In genomic region chr19:45090598-45090997, GRCh38 we compare ENCODE assay signal across 7 cellular contexts. TPM values are rescaled to one million over a fixed set of nuclear protein-coding genes. Genes with fewer than 3 reads are reported as not detected.
DNase-seq lines count a peak whose midpoint lies in the region; ATAC-seq and TF ChIP-seq lines count a peak whose summit lies in the region.
"Had no signal": no experiment of that assay in that cellular context is flagged by ENCODE, and none has a peak within 500 bp of the region (broad histone marks: within the 10 kb centered on the region; RNA-seq: fewer than 3 reads in every experiment).

No MANE protein-coding gene starts in this region.

- TF ChIP-seq EP300 in gastroesophageal sphincter (IDR thresholded peaks at IDR 0.05) = no peak

- H3K9me3 ChIP-seq in WERI-Rb-1 (ENCODE audit: severe bottlenecking) (no peaks in the 10 kb centered on the region), gastroesophageal sphincter (no peaks in the 10 kb centered on the region), testis (no peaks in the 10 kb centered on the region)

- WGBS in gastroesophageal sphincter (ENCODE audit: low coverage in 1 of 2), 2 donors = 32 to 58% methylated on average over 3 to 4 of the region's 5 CpGs
- WGBS in testis, 2 donors = 35 to 42% methylated on average over 5 of the region's 5 CpGs

- H3K27ac ChIP-seq in WERI-Rb-1 (peak overlapping the region; percentile 100), gastroesophageal sphincter (peak overlapping the region in 3 of 4 donors; percentile 86 to 90 (median 87)), testis (peak overlapping the region in 1 of 2 donors; percentile 90)

- TF ChIP-seq POLR2A in gastroesophageal sphincter (IDR thresholded peaks at IDR 0.05) (no peak), testis (IDR thresholded peaks at IDR 0.05) (no peak)

- TF ChIP-seq CTCF in WERI-Rb-1 (IDR thresholded peaks at IDR 0.05; ENCODE audit: low read depth, low read length) = no peak
- no peak for TF ChIP-seq CTCF in gastroesophageal sphincter (IDR thresholded peaks at IDR 0.05)
- no peak for TF ChIP-seq CTCF in testis (IDR thresholded peaks at IDR 0.05)

- DNase-seq in WERI-Rb-1 (no peak), testis (no peak), kidney tubule cell (ENCODE audit: low spot score) (no peak), NK-92 (lab: John Stamatoyannopoulos, UW; ENCODE audit: unreplicated experiment) (no peak)
- DNase-seq: activated CD8-positive, alpha-beta T cell treated with anti-CD3 and anti-CD28 coated beads, Interleukin-2, amount 10 ng/mL, durations not matched to agents 7 days and 5 days had no signal

- H3K27me3 ChIP-seq in WERI-Rb-1 (ENCODE audit: insufficient read depth, low read depth, severe bottlenecking) (no peaks in the 10 kb centered on the region), gastroesophageal sphincter (no peaks in the 10 kb centered on the region), testis (no peaks in the 10 kb centered on the region)

- H3K36me3 ChIP-seq in WERI-Rb-1 (peaks cover 45% of the 10 kb centered on the region), gastroesophageal sphincter (peaks cover 0 to 35% of the 10 kb centered on the region in 2 donors), testis (ENCODE audit: low read depth, missing control alignments) (no peaks in the 10 kb centered on the region)

- intact Hi-C loops in testis (cut with DNase I; ENCODE audit: low total_unique reads) = no loop called here

- H3K4me1 ChIP-seq in gastroesophageal sphincter (peaks cover 0 to 46% (median 22%) of the 10 kb centered on the region in 3 donors), testis (peaks cover 26% of the 10 kb centered on the region)

- H3K4me3 ChIP-seq in WERI-Rb-1 (ENCODE audit: low read depth, low read length) (peak overlapping the region; percentile 98), gastroesophageal sphincter (peak overlapping the region in 1 of 2 donors; percentile 78), testis (peak overlapping the region; percentile 98 to 100)

- no peak for ATAC-seq in gastroesophageal sphincter
- ATAC-seq: activated CD8-positive, alpha-beta T cell treated with anti-CD3 and anti-CD28 coated beads, Interleukin-2, amount 10 ng/mL, durations not matched to agents 7 days and 5 days had no signal

RNA-seq across cellular contexts. Expression of gene PPP1R37, which starts 2.4 kb away (rescaled TPM):
- total RNA-seq in gastroesophageal sphincter (10 to 100 TPM; 22.6 to 51.4 (median 24.6) TPM), testis (10 to 100 TPM; 82.5 to 83.0 TPM)
- 28.5 TPM for polyA plus RNA-seq in testis (ENCODE audit: insufficient read depth, low read depth, low replicate concordance)

RNA-seq across cellular contexts. Expression of gene GEMIN7, which starts 11.5 kb away (rescaled TPM):
- total RNA-seq in gastroesophageal sphincter (10 to 100 TPM in 3 of 4 donors, 1 to 10 TPM in 1; 6.4 to 17.6 (median 14.8) TPM), testis (10 to 100 TPM in 1 of 2 donors, 1 to 10 TPM in 1; 7.6 to 13.5 TPM)
- 9.7 TPM for polyA plus RNA-seq in testis (ENCODE audit: insufficient read depth, low read depth, low replicate concordance)

RNA-seq across cellular contexts. Expression of gene ZNF296, which starts 14.3 kb away (rescaled TPM):
- total RNA-seq in gastroesophageal sphincter = under 1 TPM in 1 of 4 donors, not detected in 3; 0.50 TPM
- total RNA-seq in testis = 1 to 10 TPM; 5.8 to 6.7 TPM
- 3.0 TPM for polyA plus RNA-seq in testis (ENCODE audit: insufficient read depth, low read depth, low replicate concordance)
- total RNA-seq: LHCN-M2 had no signal

RNA-seq across cellular contexts. Expression of gene CLASRP, which starts 51.8 kb away (rescaled TPM):
- total RNA-seq in gastroesophageal sphincter (10 to 100 TPM; 33.6 to 82.5 (median 54.7) TPM), testis (100 to 1,000 TPM; 113 to 132 TPM)
- polyA plus RNA-seq in testis (ENCODE audit: insufficient read depth, low read depth, low replicate concordance) = 76.1 TPM

Comparison
In these comparisons a context has a peak if more than half of its experiments do, and no peak if none do; other contexts are left out.
1. RNA of gene ZNF296, which starts 14.3 kb away (total RNA-seq): 5.8 to 6.7 TPM in testis; 0.50 TPM in gastroesophageal sphincter; every median in the first group is over 4 times any median in the second.